11 cellular contexts compared by ENCODE assay signal in genomic region chr20:25285091-25285647, GRCh38. TPM values are rescaled to one million over a fixed set of nuclear protein-coding genes. Genes with fewer than 3 reads are reported as not detected.
A peak's percentile ranks its signal among the peaks of the same experiment; 100 is the strongest.
DNase-seq lines count a peak whose midpoint lies in the region; ATAC-seq and TF ChIP-seq lines count a peak whose summit lies in the region.
"Had no signal": no experiment of that assay in that cellular context is flagged by ENCODE, and none has a peak within 500 bp of the region (broad histone marks: within the 10 kb centered on the region; RNA-seq: fewer than 3 reads in every experiment).

No MANE protein-coding gene starts in this region.

- ATAC-seq in left lobe of liver (no peak), upper lobe of right lung (no peak), HG03354 (IDR thresholded peaks at IDR 0.05; ENCODE audit: poor library complexity, severe bottlenecking, unreplicated experiment) (no peak)

- no peaks in the 10 kb centered on the region for H3K9me3 Mint-ChIP-seq in activated naive CD4-positive, alpha-beta T cell treated with anti-CD3 and anti-CD28 coated beads, Interleukin-2, amount 50 U/mL, for 24 hours

- DNase-seq in activated naive CD4-positive, alpha-beta T cell (lab: John Stamatoyannopoulos, UW) = no peak
- DNase-seq in astrocyte of the spinal cord (ENCODE audit: low read depth, low spot score) (no peak), left lobe of liver (ENCODE audit: low spot score) (peak; percentile 27), upper lobe of right lung (peak; percentile 36), NCI-H1105 treated with DMSO at 0.1 percent for 48 hours (lab: John Stamatoyannopoulos, UW) (no peak), NCI-H748 (lab: John Stamatoyannopoulos, UW; ENCODE audit: unreplicated experiment) (no peak)
- DNase-seq: activated CD4-positive, alpha-beta T cell treated with anti-CD3 and anti-CD28 coated beads, Interleukin-2, amount 50 U/mL, for 1 hour; NCI-H1048 had no signal

- TF ChIP-seq CTCF in astrocyte of the spinal cord (IDR thresholded peaks at IDR 0.05; ENCODE audit: low read depth, low read length) = peak; percentile 2
- no peak for TF ChIP-seq CTCF in upper lobe of right lung (IDR thresholded peaks at IDR 0.05)

- in situ Hi-C loops in astrocyte of the spinal cord (cut with HindIII; ENCODE audit: low sequenced_read_pairs) = no loop called here

- H3K4me3 ChIP-seq in astrocyte of the spinal cord (ENCODE audit: low read depth, low read length) = no peak overlapping the region
- H3K4me3 ChIP-seq in upper lobe of right lung = no peak overlapping the region

- H3K4me1 Mint-ChIP-seq in activated naive CD4-positive, alpha-beta T cell treated with anti-CD3 and anti-CD28 coated beads, Interleukin-2, amount 50 U/mL, for 24 hours = no peaks in the 10 kb centered on the region

- no peaks in the 10 kb centered on the region for H3K4me1 ChIP-seq in upper lobe of right lung

- no peaks in the 10 kb centered on the region for H3K27me3 ChIP-seq in upper lobe of right lung

- H3K27ac Mint-ChIP-seq in activated naive CD4-positive, alpha-beta T cell treated with anti-CD3 and anti-CD28 coated beads, Interleukin-2, amount 50 U/mL, for 24 hours = peak overlapping the region; percentile 65
- H3K27ac Mint-ChIP-seq: activated naive CD8-positive, alpha-beta T cell had no signal

- H3K4me3 Mint-ChIP-seq in activated naive CD4-positive, alpha-beta T cell treated with anti-CD3 and anti-CD28 coated beads, Interleukin-2, amount 50 U/mL, for 24 hours = no peak overlapping the region
- H3K4me3 Mint-ChIP-seq: activated naive CD8-positive, alpha-beta T cell had no signal

- no peaks in the 10 kb centered on the region for H3K27me3 Mint-ChIP-seq in activated naive CD4-positive, alpha-beta T cell treated with anti-CD3 and anti-CD28 coated beads, Interleukin-2, amount 50 U/mL, for 24 hours
- H3K27me3 Mint-ChIP-seq: activated naive CD8-positive, alpha-beta T cell had no signal

- H3K36me3 ChIP-seq in upper lobe of right lung = peaks cover 96% of the 10 kb centered on the region

- peaks cover 11% of the 10 kb centered on the region for H3K36me3 Mint-ChIP-seq in activated naive CD4-positive, alpha-beta T cell treated with anti-CD3 and anti-CD28 coated beads, Interleukin-2, amount 50 U/mL, for 24 hours

- H3K27ac ChIP-seq in upper lobe of right lung = no peak overlapping the region

- intact Hi-C loops in upper lobe of right lung (cut with DNase I) = no loop called here

- no peaks in the 10 kb centered on the region for H3K9me3 ChIP-seq in upper lobe of right lung

RNA-seq across cellular contexts. Expression of gene PYGB, which starts 37.3 kb away (rescaled TPM):
- total RNA-seq in left lobe of liver = 10.3 TPM
- 61.1 TPM for total RNA-seq in upper lobe of right lung

Comparison
In these comparisons a context has a peak if more than half of its experiments do, and no peak if none do; other contexts are left out.
1. DNase-seq: peak in left lobe of liver (single experiment) and upper lobe of right lung (single experiment); none in activated naive CD4-positive, alpha-beta T cell (0 of 4), astrocyte of the spinal cord (single experiment), NCI-H1105 treated with DMSO at 0.1 percent for 48 hours (single experiment) and NCI-H748 (single experiment).